32 cellular contexts compared by ENCODE assay signal in genomic region chr17:14940112-14940945, GRCh38.
DNase-seq lines count a peak whose midpoint lies in the region; ATAC-seq, FAIRE-seq and TF ChIP-seq lines count a peak whose summit lies in the region.
"Had no signal": no experiment of that assay in that cellular context is flagged by ENCODE, and none has a peak within 500 bp of the region (broad histone marks: within the 10 kb centered on the region; RNA-seq: fewer than 3 reads in every experiment).

No MANE protein-coding gene starts in this region.

- H2AFZ ChIP-seq in keratinocyte (ENCODE audit: control insufficient read depth, low read length) = no peak overlapping the region

- H3K9me1 ChIP-seq in keratinocyte (ENCODE audit: control insufficient read depth, extremely low read depth, insufficient read depth, low read length) = no peaks in the 10 kb centered on the region

- WGBS in right cardiac atrium = 88% methylated on average over 4 of the region's 4 CpGs
- WGBS in heart left ventricle, 4 donors = 84 to 88% (median 88%) methylated on average over 4 of the region's 4 CpGs

- H3K9me3 ChIP-seq in right cardiac atrium (ENCODE audit: control insufficient read depth, low read length) (no peaks in the 10 kb centered on the region), heart left ventricle (no peaks in the 10 kb centered on the region), keratinocyte (ENCODE audit: control insufficient read depth, low read depth, low read length) (no peaks in the 10 kb centered on the region), upper lobe of right lung (no peaks in the 10 kb centered on the region)
- H3K9me3 ChIP-seq: SJSA1, tibial artery had no signal

- intact Hi-C loops in right cardiac atrium (cut with DNase I) (no loop called here), heart left ventricle (cut with DNase I) (no loop called here), upper lobe of right lung (cut with DNase I) (no loop called here), Right ventricle myocardium inferior (cut with DNase I) (no loop called here)

- no peaks in the 10 kb centered on the region for H3K79me2 ChIP-seq in keratinocyte (ENCODE audit: control insufficient read depth, insufficient read depth, low read length)

- H3K4me2 ChIP-seq in keratinocyte (ENCODE audit: control insufficient read depth, extremely low read depth, insufficient read depth, low read depth, low read length) = peak overlapping the region; percentile 19

- H3K4me1 ChIP-seq in right cardiac atrium (ENCODE audit: control insufficient read depth, insufficient read depth, low read length) = no peaks in the 10 kb centered on the region
- H3K4me1 ChIP-seq in heart left ventricle = no peaks in the 10 kb centered on the region
- H3K4me1 ChIP-seq in keratinocyte (ENCODE audit: control insufficient read depth, extremely low read depth, insufficient read depth, low read length) = peaks cover 34% of the 10 kb centered on the region
- H3K4me1 ChIP-seq in upper lobe of right lung = no peaks in the 10 kb centered on the region
- H3K4me1 ChIP-seq: SJSA1, tibial artery had no signal

- no peak for FAIRE-seq in keratinocyte (lab: Jason Lieb, UNC)
- FAIRE-seq: A204.1, colon, GM18507 had no signal

- ATAC-seq in right cardiac atrium = peak; percentile 40 to 52
- ATAC-seq in heart left ventricle = no peak
- ATAC-seq in upper lobe of right lung = peak; percentile 58
- ATAC-seq in Right ventricle myocardium inferior = no peak
- ATAC-seq: activated naive CD4-positive, alpha-beta T cell treated with anti-CD3 and anti-CD28 coated beads, Interleukin-2, amount 50 U/mL, for 72 hours; left colon; stimulated activated naive CD8-positive, alpha-beta T cell treated with anti-CD3 and anti-CD28 coated beads, Interleukin-15, amount 100 ng/mL, for 72 hours; WTC11 had no signal

- no peaks in the 10 kb centered on the region for H4K20me1 ChIP-seq in keratinocyte (ENCODE audit: control insufficient read depth, extremely low read depth, insufficient read depth, low read length)

- H3K4me3 ChIP-seq in right cardiac atrium (ENCODE audit: low read length) (no peak overlapping the region), heart left ventricle (no peak overlapping the region), epithelial cell of esophagus (ENCODE audit: low read length) (no peak overlapping the region), keratinocyte (ENCODE audit: control insufficient read depth in 2 of 3, extremely low read depth in 1 of 3, insufficient read depth in 2 of 3, low read depth in 1 of 3, low read length in 3 of 3) (no peak overlapping the region), upper lobe of right lung (no peak overlapping the region)
- H3K4me3 ChIP-seq: SJSA1, tibial artery had no signal

- no peak for TF ChIP-seq CTCF in heart left ventricle (IDR thresholded peaks at IDR 0.05)
- TF ChIP-seq CTCF in epithelial cell of esophagus (IDR thresholded peaks at IDR 0.05; ENCODE audit: insufficient read depth, low read depth, low read length, missing control alignments) = no peak
- no peak for TF ChIP-seq CTCF in keratinocyte (optimal IDR thresholded peaks at IDR 0.05 in 1 of 3, IDR thresholded peaks at IDR 0.05 in 1 of 3, conservative IDR thresholded peaks at IDR 0.05 in 1 of 3; ENCODE audit: extremely low read depth in 1 of 3, insufficient read depth in 2 of 3, low read length in 3 of 3)
- no peak for TF ChIP-seq CTCF in upper lobe of right lung (IDR thresholded peaks at IDR 0.05)

- no peak overlapping the region for H3K27ac ChIP-seq in right cardiac atrium (ENCODE audit: low read length)
- H3K27ac ChIP-seq in heart left ventricle = no peak overlapping the region
- no peak overlapping the region for H3K27ac ChIP-seq in keratinocyte (ENCODE audit: control insufficient read depth, insufficient read depth, low read length)
- peak overlapping the region; percentile 26 for H3K27ac ChIP-seq in upper lobe of right lung
- H3K27ac ChIP-seq: epithelial cell of prostate, SJSA1, tibial artery had no signal

- H3K36me3 ChIP-seq in heart left ventricle (no peaks in the 10 kb centered on the region), keratinocyte (ENCODE audit: control insufficient read depth in 2 of 2, extremely low read depth in 1 of 2, insufficient read depth in 2 of 2, low read length in 2 of 2) (no peaks in the 10 kb centered on the region), upper lobe of right lung (no peaks in the 10 kb centered on the region)
- H3K36me3 ChIP-seq: SJSA1, tibial artery had no signal

- no peak for DNase-seq in right cardiac atrium
- no peak for DNase-seq in heart left ventricle
- peak; percentile 52 for DNase-seq in epithelial cell of esophagus (ENCODE audit: low read depth)
- no peak for DNase-seq in keratinocyte (ENCODE audit: low read depth, low spot score)
- DNase-seq in upper lobe of right lung = no peak
- no peak for DNase-seq in dedifferentiated amniotic fluid mesenchymal stem cell (ENCODE audit: extremely low spot score)
- DNase-seq in Right ventricle myocardium inferior (ENCODE audit: missing footprints) = no peak
- no peak for DNase-seq in Ammon's horn (ENCODE audit: low spot score)
- DNase-seq: activated CD4-positive, alpha-beta T cell treated with anti-CD3 and anti-CD28 coated beads, Interleukin-2, amount 10 ng/mL, durations not matched to agents 24 days and 14 days; activated CD8-positive, alpha-beta memory T cell treated with anti-CD3 and anti-CD28 coated beads for 24 hours; activated T-cell treated with anti-CD3 and anti-CD28 coated beads for 4 hours; anterior cingulate cortex; CD4-positive, alpha-beta memory T cell; effector CD4-positive, alpha-beta T cell; hippocampal formation; KBM-7; left colon; NCI-H1417 treated with DMSO at 0.1 percent for 48 hours; NCI-H2107; NCI-H446; stimulated activated CD4-positive, alpha-beta T cell treated with anti-CD3 and anti-CD28 coated beads, Interleukin-12 subunit alpha, Interleukin-12 subunit beta, amount 100 ng/mL, for 4 hours; stimulated activated CD4-positive, alpha-beta T cell treated with anti-CD3 and anti-CD28 coated beads, Interleukin-2, amount 100 ng/mL, for 48 hours; stimulated activated naive CD8-positive, alpha-beta T cell treated with anti-CD3 and anti-CD28 coated beads, Interleukin-15, amount 100 ng/mL, for 72 hours; T-helper 9 cell had no signal

- dilution Hi-C loops in keratinocyte (cut with MboI; ENCODE audit: extremely low pct_ligation_motif_present, low sequenced_read_pairs) = no loop called here

- TF ChIP-seq POLR2A in heart left ventricle (IDR thresholded peaks at IDR 0.05) = no peak

- H3K27me3 ChIP-seq in right cardiac atrium (ENCODE audit: control insufficient read depth, insufficient read depth) (no peaks in the 10 kb centered on the region), heart left ventricle (no peaks in the 10 kb centered on the region), keratinocyte (ENCODE audit: control insufficient read depth, extremely low read depth, insufficient read depth, low read length) (no peaks in the 10 kb centered on the region), upper lobe of right lung (no peaks in the 10 kb centered on the region)
- H3K27me3 ChIP-seq: SJSA1, tibial artery had no signal

- H3K9ac ChIP-seq in keratinocyte (ENCODE audit: control insufficient read depth, extremely low read depth, insufficient read depth, low read length) = no peak overlapping the region

Comparison
In these comparisons a context has a peak if more than half of its experiments do, and no peak if none do; other contexts are left out.
1. ATAC-seq: peak in right cardiac atrium (2 of 2) and upper lobe of right lung (single experiment); none in heart left ventricle (0 of 4) and Right ventricle myocardium inferior (single experiment).